21 cellular contexts compared by ENCODE assay signal in the genomic region with DNA sequence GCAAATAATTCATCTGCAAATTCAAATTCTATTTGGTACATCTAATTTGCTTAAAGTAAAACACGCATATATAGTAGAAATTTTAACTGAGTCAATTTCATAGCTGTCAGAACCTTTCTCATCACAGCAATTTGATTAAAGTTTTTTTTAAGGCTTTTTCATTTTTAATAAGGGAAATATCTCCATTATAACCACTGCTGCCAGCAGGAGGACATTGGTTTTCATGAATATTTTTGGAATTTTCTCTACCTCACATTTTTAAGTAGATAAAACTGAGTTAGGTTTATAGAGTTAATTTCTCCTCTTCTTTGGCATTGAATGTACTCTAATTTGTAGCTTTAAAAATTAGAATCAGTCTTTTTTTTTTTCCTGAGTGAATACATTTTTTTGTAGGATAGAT.
"Had no signal": no experiment of that assay in that cellular context is flagged by ENCODE, and none has a peak within 500 bp of the region (broad histone marks: within the 10 kb centered on the region; RNA-seq: fewer than 3 reads in every experiment).

No MANE protein-coding gene starts in this region.

- H3K4me3 ChIP-seq: ascending aorta, gastrocnemius medialis, heart left ventricle, lung, right atrium auricular region, suprapubic skin, upper lobe of right lung had no signal

- H3K36me3 Mint-ChIP-seq: natural killer cell had no signal

- ATAC-seq: activated T-cell treated with anti-CD3 and anti-CD28 coated beads, Interleukin-2, amount 50 U/mL, for 72 hours; gastrocnemius medialis; natural killer cell; stimulated activated naive CD8-positive, alpha-beta T cell treated with anti-CD3 and anti-CD28 coated beads, Interleukin-15, Interleukin-2, amounts not matched to agents 100 U/mL and 50 U/mL, for 24 hours; upper lobe of right lung had no signal

- H3K4me3 Mint-ChIP-seq: activated T-cell treated with anti-CD3 and anti-CD28 coated beads, Interleukin-2, amount 50 U/mL, for 72 hours; dendritic cell treated with granulocyte-macrophage colony-stimulating factor and Interleukin-4, amounts not matched to agents 40 ng/mL and 50 ng/mL, for 4 days; natural killer cell had no signal

- DNase-seq: activated CD4-positive, alpha-beta T cell treated with anti-CD3 and anti-CD28 coated beads, Interleukin-2, amount 50 U/mL, for 4 hours; activated effector memory CD4-positive, alpha-beta T cell treated with anti-CD3 and anti-CD28 coated beads, Interleukin-2, amount 50 U/mL, for 16 hours; activated naive CD4-positive, alpha-beta T cell treated with anti-CD3 and anti-CD28 coated beads, Interleukin-2, amount 50 U/mL, for 16 hours; activated T-cell treated with anti-CD3 and anti-CD28 coated beads, Interleukin-2, amount 50 U/mL, for 72 hours; effector memory CD4-positive, alpha-beta T cell; gastrocnemius medialis; heart left ventricle; kidney; natural killer cell; stimulated activated CD4-positive, alpha-beta T cell treated with anti-CD3 and anti-CD28 coated beads, Interleukin-2, amount 100 ng/mL, for 24 hours; stimulated activated naive CD8-positive, alpha-beta T cell treated with anti-CD3 and anti-CD28 coated beads, Interleukin-15, Interleukin-2, amounts not matched to agents 100 U/mL and 50 U/mL, for 24 hours; SW 1271; T-helper 2 cell; upper lobe of right lung had no signal

- H3K27me3 ChIP-seq: ascending aorta, gastrocnemius medialis, heart left ventricle, right atrium auricular region, suprapubic skin, upper lobe of right lung had no signal

- H3K9me3 ChIP-seq: gastrocnemius medialis, suprapubic skin, upper lobe of right lung had no signal

- H3K27ac ChIP-seq: ascending aorta, epithelial cell of prostate, gastrocnemius medialis, right atrium auricular region, suprapubic skin, upper lobe of right lung had no signal

- H3K36me3 ChIP-seq: ascending aorta, gastrocnemius medialis, heart left ventricle, right atrium auricular region, suprapubic skin, upper lobe of right lung had no signal

- H3K27me3 Mint-ChIP-seq: dendritic cell treated with granulocyte-macrophage colony-stimulating factor and Interleukin-4, amounts not matched to agents 40 ng/mL and 50 ng/mL, for 4 days; progenitor cell of endocrine pancreas had no signal

- H3K27ac Mint-ChIP-seq: activated T-cell treated with anti-CD3 and anti-CD28 coated beads, Interleukin-2, amount 50 U/mL, for 72 hours; dendritic cell treated with granulocyte-macrophage colony-stimulating factor and Interleukin-4, amounts not matched to agents 40 ng/mL and 50 ng/mL, for 4 days; natural killer cell; progenitor cell of endocrine pancreas had no signal

- H3K4me1 Mint-ChIP-seq: natural killer cell had no signal
